10 cellular contexts compared by ENCODE assay signal in genomic region chr13:106565127-106565775, GRCh38. TPM values are rescaled to one million over a fixed set of nuclear protein-coding genes. Genes with fewer than 3 reads are reported as not detected.
DNase-seq lines count a peak whose midpoint lies in the region; ATAC-seq, FAIRE-seq and TF ChIP-seq lines count a peak whose summit lies in the region.
"Had no signal": no experiment of that assay in that cellular context is flagged by ENCODE, and none has a peak within 500 bp of the region (broad histone marks: within the 10 kb centered on the region; RNA-seq: fewer than 3 reads in every experiment).

No MANE protein-coding gene starts in this region.

- no peak for FAIRE-seq in endothelial cell of umbilical vein (lab: Jason Lieb, UNC)
- FAIRE-seq: A204.1 had no signal

- no peak overlapping the region for H3K27ac ChIP-seq in OCI-LY1 (ENCODE audit: low read depth, low read length, poor library complexity, severe bottlenecking)
- no peak overlapping the region for H3K27ac ChIP-seq in endothelial cell of umbilical vein (ENCODE audit: insufficient read depth, low read depth, low read length)
- H3K27ac ChIP-seq in skeletal muscle tissue (ENCODE audit: low read depth, low read length) = no peak overlapping the region
- H3K27ac ChIP-seq in body of pancreas = no peak overlapping the region

- peaks cover 70% of the 10 kb centered on the region for H3K79me2 ChIP-seq in OCI-LY1 (ENCODE audit: insufficient read depth, low read length)
- peaks cover 75% of the 10 kb centered on the region for H3K79me2 ChIP-seq in endothelial cell of umbilical vein (ENCODE audit: control insufficient read depth, insufficient read depth, low read length)

- no peaks in the 10 kb centered on the region for H3K9me2 ChIP-seq in OCI-LY1 (ENCODE audit: low read depth, low read length)

- ATAC-seq in body of pancreas = no peak

- H3K9me1 ChIP-seq in endothelial cell of umbilical vein (replicated peaks; ENCODE audit: control insufficient read depth, extremely low read depth, insufficient read depth, low read length) = no peaks in the 10 kb centered on the region

- POLR2A ChIA-PET in endothelial cell of umbilical vein (lab: Charles Lee) (interaction anchor here (1.2 kb wide), 1 partner anchor 31 kb away, joined by 3 read pairs; no protein-coding TSS in a partner anchor), HEK293T (lab: Yijun Ruan, JAX) (interaction anchor here (1.0 kb wide), 1 partner anchor 30 kb away, joined by 3 read pairs; the partner anchor contains the start of gene EFNB2)

- H3F3A ChIP-seq in OCI-LY1 (ENCODE audit: insufficient read depth, low read length) = no peaks in the 10 kb centered on the region

- H3K36me3 ChIP-seq in OCI-LY1 (ENCODE audit: insufficient read depth, low read length) (peaks cover 16% of the 10 kb centered on the region), endothelial cell of umbilical vein (ENCODE audit: control insufficient read depth in 2 of 2, extremely low read depth in 1 of 2, insufficient read depth in 2 of 2, low read length in 2 of 2) (no peaks in the 10 kb centered on the region), skeletal muscle tissue (ENCODE audit: control insufficient read depth in 3 of 3, insufficient read depth in 3 of 3, low read length in 3 of 3) (no peaks in the 10 kb centered on the region), body of pancreas (replicated peaks in 1 of 2; ENCODE audit: insufficient read depth in 1 of 2, low read depth in 2 of 2) (no peaks in the 10 kb centered on the region)

- H4K20me1 ChIP-seq in OCI-LY1 (ENCODE audit: insufficient read depth, low read length) (peaks cover 42% of the 10 kb centered on the region), endothelial cell of umbilical vein (replicated peaks; ENCODE audit: control insufficient read depth, extremely low read depth, insufficient read depth, low read length) (peaks cover 26% of the 10 kb centered on the region)

- TF ChIP-seq CTCF in OCI-LY1 (IDR thresholded peaks at IDR 0.05; ENCODE audit: low read length) (no peak), endothelial cell of umbilical vein (IDR thresholded peaks at IDR 0.05; ENCODE audit: extremely low read depth in 1 of 2, insufficient read depth in 1 of 2, low read depth in 1 of 2, low read length in 2 of 2) (no peak), body of pancreas (IDR thresholded peaks at IDR 0.05) (no peak)

- BruUV-seq in endothelial cell of umbilical vein (replicated peaks; lab: Mats Ljungman, UMichigan) = no TSS peak

- dilution Hi-C loops in endothelial cell of umbilical vein (cut with MboI; ENCODE audit: extremely low pct_ligation_motif_present, low sequenced_read_pairs) = no loop called here

- peaks cover 77% of the 10 kb centered on the region for H3K4me1 ChIP-seq in OCI-LY1 (ENCODE audit: insufficient read depth, low read length, severe bottlenecking)
- peaks cover 33% of the 10 kb centered on the region for H3K4me1 ChIP-seq in endothelial cell of umbilical vein (ENCODE audit: control insufficient read depth, extremely low read depth, insufficient read depth, low read length)
- peaks cover 40 to 46% (median 41%) of the 10 kb centered on the region in 3 donors for H3K4me1 ChIP-seq in skeletal muscle tissue (ENCODE audit: control insufficient read depth in 3 of 3, insufficient read depth in 3 of 3, low read length in 3 of 3)
- peaks cover 64% of the 10 kb centered on the region for H3K4me1 ChIP-seq in body of pancreas

- H2AFZ ChIP-seq in OCI-LY1 (ENCODE audit: low read length) = no peak overlapping the region
- no peak overlapping the region for H2AFZ ChIP-seq in endothelial cell of umbilical vein (ENCODE audit: low read depth, low read length)

- H3K4me3 ChIP-seq in OCI-LY1 (ENCODE audit: low read depth, low read length, poor library complexity, severe bottlenecking) = peak overlapping the region; percentile 91
- H3K4me3 ChIP-seq in endothelial cell of umbilical vein (replicated peaks in 1 of 3; ENCODE audit: insufficient read depth in 1 of 3, low read depth in 1 of 3, low read length in 3 of 3) = peak overlapping the region in 1 of 3 experiments; percentile 98
- H3K4me3 ChIP-seq in skeletal muscle tissue (ENCODE audit: low read length in 3 of 3) = peak overlapping the region in 2 of 3 donors; percentile 95 to 96
- H3K4me3 ChIP-seq in body of pancreas = no peak overlapping the region

- H3K4me2 ChIP-seq in OCI-LY1 (ENCODE audit: low read length) (peak overlapping the region; percentile 93), endothelial cell of umbilical vein (ENCODE audit: insufficient read depth, low read length) (peak overlapping the region; percentile 99)

- H3K9ac ChIP-seq in OCI-LY1 (ENCODE audit: low read length) = peak overlapping the region; percentile 79; the same call in 1 of the 2 replicates
- H3K9ac ChIP-seq in endothelial cell of umbilical vein (replicated peaks; ENCODE audit: extremely low read depth, insufficient read depth, low read length) = no peak overlapping the region
- H3K9ac ChIP-seq in skeletal muscle tissue (ENCODE audit: low read depth in 1 of 3, low read length in 3 of 3) = no peak overlapping the region

- H3K27me3 ChIP-seq in OCI-LY1 (ENCODE audit: insufficient read depth, low read length) (no peaks in the 10 kb centered on the region), endothelial cell of umbilical vein (ENCODE audit: control insufficient read depth in 2 of 2, insufficient read depth in 2 of 2, low read length in 2 of 2) (no peaks in the 10 kb centered on the region), skeletal muscle tissue (ENCODE audit: control insufficient read depth in 3 of 3, insufficient read depth in 3 of 3, low read length in 3 of 3) (no peaks in the 10 kb centered on the region), body of pancreas (no peaks in the 10 kb centered on the region)

- DNase-seq in NOMO-1 (lab: John Stamatoyannopoulos, UW; ENCODE audit: unreplicated experiment in 2 of 2) = peak; percentile 19 to 35
- DNase-seq in NOMO-1 treated with dmso at 0.1 percent for 144 hours (lab: John Stamatoyannopoulos, UW; ENCODE audit: unreplicated experiment) = no peak
- DNase-seq in endothelial cell of umbilical vein (ENCODE audit: low read depth, low spot score) = no peak
- DNase-seq in retina = no peak
- DNase-seq in body of pancreas = no peak
- no peak for DNase-seq in HEK293T (ENCODE audit: extremely low spot score)
- DNase-seq: NCI-H1417 treated with DMSO at 0.1 percent for 48 hours had no signal

- 38 to 43% methylated on average over 4 of the region's 4 CpGs for WGBS in body of pancreas, 2 donors

- intact Hi-C loops in endothelial cell of umbilical vein (cut with micrococcal nuclease) = loop anchor here (5.0 to 10.0 kb wide), 3 partner anchors 117 to 890 kb away; no protein-coding TSS in a partner anchor
- intact Hi-C loops in body of pancreas (cut with DNase I) = no loop called here

- TF ChIP-seq POLR2A in endothelial cell of umbilical vein (IDR thresholded peaks at IDR 0.05; ENCODE audit: low read depth, low read length) = no peak
- TF ChIP-seq POLR2A in body of pancreas (IDR thresholded peaks at IDR 0.05) = no peak

- H3K9me3 ChIP-seq in OCI-LY1 (ENCODE audit: low read length) (no peaks in the 10 kb centered on the region), endothelial cell of umbilical vein (replicated peaks; ENCODE audit: control insufficient read depth, insufficient read depth, low read length) (no peaks in the 10 kb centered on the region), skeletal muscle tissue (ENCODE audit: control insufficient read depth in 3 of 3, low read length in 3 of 3) (no peaks in the 10 kb centered on the region), body of pancreas (no peaks in the 10 kb centered on the region)

- CTCF ChIA-PET in endothelial cell of umbilical vein (lab: Charles Lee) (interaction anchor here (1.1 to 5.7 kb wide), 5 partner anchors 8 to 1154 kb away, joined by 3 to 29 read pairs (median 3); partner anchors contain the start of gene EFNB2), HEK293T (lab: Yijun Ruan, JAX) (interaction anchor here (0.9 kb wide), 1 partner anchor 55 kb away, joined by 5 read pairs; no protein-coding TSS in a partner anchor)

TF ChIP-seq in endothelial cell of umbilical vein, 7 proteins besides CTCF, POLR2A, EP300 and RAD21 (continues in another document):
- TF ChIP-seq FOS (IDR thresholded peaks at IDR 0.05; ENCODE audit: borderline replicate concordance, insufficient read depth, low read length) (no peak), JUN (IDR thresholded peaks at IDR 0.05; ENCODE audit: borderline replicate concordance, insufficient read depth, insufficient read length, low read depth) (no peak), POLR2AphosphoS5 (IDR thresholded peaks at IDR 0.05; ENCODE audit: insufficient read depth, low read depth, low read length) (no peak), GATA2 (IDR thresholded peaks at IDR 0.05; ENCODE audit: insufficient read depth, insufficient read length, low read depth, low read length) (no peak)

TF ChIP-seq in HEK293T, 16 proteins besides CTCF, POLR2A, EP300 and RAD21 (continues in another document):
- TF ChIP-seq TARDBP (IDR thresholded peaks at IDR 0.05) (no peak), FOXK2 (IDR thresholded peaks at IDR 0.05) (no peak)

RNA-seq across cellular contexts. Expression of gene ARGLU1, which starts 2.7 kb away (rescaled TPM):
- total RNA-seq in endothelial cell of umbilical vein = 95.7 and 111 TPM in 2 replicates
- 41.8 and 44.4 TPM in 2 replicates for polyA plus RNA-seq in endothelial cell of umbilical vein
- 20.6 and 30.6 TPM in 2 replicates for polyA plus RNA-seq in endothelial cell of umbilical vein (2011; cell fraction: cytosol; rRNA removed)
- polyA plus RNA-seq in endothelial cell of umbilical vein (2011; cell fraction: nucleus; rRNA removed) = 361 and 575 TPM in 2 replicates
- polyA plus RNA-seq in endothelial cell of umbilical vein (2012) = 61.3 and 103 TPM in 2 replicates
- 30.9 and 31.1 TPM in 2 replicates for polyA minus RNA-seq in endothelial cell of umbilical vein
- polyA minus RNA-seq in endothelial cell of umbilical vein (2011; cell fraction: cytosol; rRNA and poly(A)+ RNA removed) = 8.6 TPM
- 98.8 and 136 TPM in 2 replicates for polyA minus RNA-seq in endothelial cell of umbilical vein (2011; cell fraction: nucleus; rRNA and poly(A)+ RNA removed)
- total RNA-seq in skeletal muscle tissue = 32.4 TPM
- total RNA-seq in body of pancreas = 10 to 100 TPM; 76.8 to 86.9 TPM

RNA-seq across cellular contexts. Expression of gene EFNB2, which starts 29.8 kb away (rescaled TPM):
- total RNA-seq in endothelial cell of umbilical vein (69.5 and 80.3 TPM in 2 replicates), skeletal muscle tissue (14.6 TPM), body of pancreas (1 to 10 TPM; 4.6 to 6.7 TPM)
- polyA plus RNA-seq in endothelial cell of umbilical vein = 42.0 and 50.4 TPM in 2 replicates
- polyA plus RNA-seq in endothelial cell of umbilical vein (2011; cell fraction: cytosol; rRNA removed) = 46.0 and 47.8 TPM in 2 replicates
- polyA plus RNA-seq in endothelial cell of umbilical vein (2011; cell fraction: nucleus; rRNA removed) = 125 and 151 TPM in 2 replicates
- 26.2 and 34.6 TPM in 2 replicates for polyA plus RNA-seq in endothelial cell of umbilical vein (2012)
- 97.3 and 109 TPM in 2 replicates for polyA minus RNA-seq in endothelial cell of umbilical vein
- polyA minus RNA-seq in endothelial cell of umbilical vein (2011; cell fraction: cytosol; rRNA and poly(A)+ RNA removed) = 0.51 TPM
- polyA minus RNA-seq in endothelial cell of umbilical vein (2011; cell fraction: nucleus; rRNA and poly(A)+ RNA removed) = 147 and 153 TPM in 2 replicates

Comparison
In these comparisons a context has a peak if more than half of its experiments do, and no peak if none do; other contexts are left out.
1. DNase-seq: peak in NOMO-1 (2 of 2); none in NOMO-1 treated with dmso at 0.1 percent for 144 hours (single experiment), endothelial cell of umbilical vein (single experiment), retina (single experiment), body of pancreas (0 of 4) and HEK293T (single experiment).
2. H3K4me3 ChIP-seq: peak in OCI-LY1 (single experiment) and skeletal muscle tissue (2 of 3); none in body of pancreas (0 of 2).